ENCODE assay signal across 1 cellular context in genomic region chr9:75197521-75197920, GRCh38.
TF ChIP-seq lines count a peak whose summit lies in the region.

No MANE protein-coding gene starts in this region.

TF ChIP-seq in HEK293, 187 proteins besides CTCF, POLR2A, EP300 and RAD21 (continued from another document):
- TF ChIP-seq, protein P1, sequence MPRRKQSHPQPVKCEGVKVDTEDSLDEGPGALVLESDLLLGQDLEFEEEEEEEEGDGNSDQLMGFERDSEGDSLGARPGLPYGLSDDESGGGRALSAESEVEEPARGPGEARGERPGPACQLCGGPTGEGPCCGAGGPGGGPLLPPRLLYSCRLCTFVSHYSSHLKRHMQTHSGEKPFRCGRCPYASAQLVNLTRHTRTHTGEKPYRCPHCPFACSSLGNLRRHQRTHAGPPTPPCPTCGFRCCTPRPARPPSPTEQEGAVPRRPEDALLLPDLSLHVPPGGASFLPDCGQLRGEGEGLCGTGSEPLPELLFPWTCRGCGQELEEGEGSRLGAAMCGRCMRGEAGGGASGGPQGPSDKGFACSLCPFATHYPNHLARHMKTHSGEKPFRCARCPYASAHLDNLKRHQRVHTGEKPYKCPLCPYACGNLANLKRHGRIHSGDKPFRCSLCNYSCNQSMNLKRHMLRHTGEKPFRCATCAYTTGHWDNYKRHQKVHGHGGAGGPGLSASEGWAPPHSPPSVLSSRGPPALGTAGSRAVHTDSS (tag by site-specific recombination; IDR thresholded peaks at IDR 0.05), result no peak
- no peak for TF ChIP-seq ZNF558 (tag by site-specific recombination; IDR thresholded peaks at IDR 0.05)
- TF ChIP-seq, protein P2, sequence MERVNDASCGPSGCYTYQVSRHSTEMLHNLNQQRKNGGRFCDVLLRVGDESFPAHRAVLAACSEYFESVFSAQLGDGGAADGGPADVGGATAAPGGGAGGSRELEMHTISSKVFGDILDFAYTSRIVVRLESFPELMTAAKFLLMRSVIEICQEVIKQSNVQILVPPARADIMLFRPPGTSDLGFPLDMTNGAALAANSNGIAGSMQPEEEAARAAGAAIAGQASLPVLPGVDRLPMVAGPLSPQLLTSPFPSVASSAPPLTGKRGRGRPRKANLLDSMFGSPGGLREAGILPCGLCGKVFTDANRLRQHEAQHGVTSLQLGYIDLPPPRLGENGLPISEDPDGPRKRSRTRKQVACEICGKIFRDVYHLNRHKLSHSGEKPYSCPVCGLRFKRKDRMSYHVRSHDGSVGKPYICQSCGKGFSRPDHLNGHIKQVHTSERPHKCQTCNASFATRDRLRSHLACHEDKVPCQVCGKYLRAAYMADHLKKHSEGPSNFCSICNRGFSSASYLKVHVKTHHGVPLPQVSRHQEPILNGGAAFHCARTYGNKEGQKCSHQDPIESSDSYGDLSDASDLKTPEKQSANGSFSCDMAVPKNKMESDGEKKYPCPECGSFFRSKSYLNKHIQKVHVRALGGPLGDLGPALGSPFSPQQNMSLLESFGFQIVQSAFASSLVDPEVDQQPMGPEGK (tag by site-specific recombination; IDR thresholded peaks at IDR 0.05), result 0 out of 2 replicates have a peak, but pooled peaks have one; percentile 15
- TF ChIP-seq MZF1 (tag by site-specific recombination; IDR thresholded peaks at IDR 0.05; ENCODE audit: borderline replicate concordance), result no peak
- TF ChIP-seq FEZF1 (tag by site-specific recombination; IDR thresholded peaks at IDR 0.05), result no peak
- TF ChIP-seq ZNF266 (tag by site-specific recombination; IDR thresholded peaks at IDR 0.05; ENCODE audit: low read depth), result no peak
- 0 out of 2 replicates have a peak, but pooled peaks have one; percentile 20 for TF ChIP-seq OSR2 (tag by site-specific recombination; IDR thresholded peaks at IDR 0.05)
- TF ChIP-seq ZNF658 (tag by site-specific recombination; IDR thresholded peaks at IDR 0.05), result no peak
- no peak for TF ChIP-seq ZNF324 (tag by site-specific recombination; IDR thresholded peaks at IDR 0.05)
- TF ChIP-seq ZNF391 (tag by site-specific recombination; IDR thresholded peaks at IDR 0.05; ENCODE audit: borderline replicate concordance, low read depth), result no peak
